ENCODE assay signal across 10 cellular contexts in the genomic region with DNA sequence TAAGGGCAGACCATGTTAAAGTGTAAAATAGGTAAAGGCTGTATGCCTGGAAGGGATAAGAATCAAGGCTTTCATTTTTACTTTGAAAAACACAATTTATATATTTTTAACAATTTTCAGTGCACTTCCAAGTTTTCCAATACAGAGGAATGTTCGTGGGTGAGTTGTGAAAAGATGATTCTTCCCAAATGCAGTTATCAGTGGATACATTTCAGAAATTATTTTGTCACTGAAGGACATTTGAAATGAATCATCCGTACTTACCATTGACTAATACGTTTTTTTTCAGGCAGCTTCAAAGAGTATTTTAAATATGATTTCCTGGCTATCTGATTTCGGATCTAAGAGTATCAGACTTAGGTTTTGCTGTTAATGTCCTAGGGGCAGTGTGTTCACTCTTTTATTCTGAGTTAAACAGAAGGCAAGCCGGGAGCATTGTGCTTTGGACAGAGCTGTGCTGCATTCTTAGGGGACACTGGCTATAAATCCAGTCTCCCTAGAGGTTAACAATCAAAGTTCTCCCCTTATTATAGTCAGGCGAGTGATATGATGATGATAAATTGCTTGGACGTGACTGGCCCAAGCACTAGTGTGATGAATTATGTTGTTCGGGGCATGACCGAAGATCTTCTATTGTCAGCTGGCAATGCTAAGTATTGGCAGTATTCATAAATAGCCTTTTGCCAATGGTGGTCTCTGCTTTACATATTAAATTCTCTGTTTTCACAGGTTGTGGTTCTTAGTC. TPM values are rescaled to one million over a fixed set of nuclear protein-coding genes. Genes with fewer than 3 reads are reported as not detected.
DNase-seq lines count a peak whose midpoint lies in the region; ATAC-seq and FAIRE-seq lines count a peak whose summit lies in the region.
"Had no signal": no experiment of that assay in that cellular context is flagged by ENCODE, and none has a peak within 500 bp of the region (broad histone marks: within the 10 kb centered on the region; RNA-seq: fewer than 3 reads in every experiment).

No MANE protein-coding gene starts in this region.

- in situ Hi-C loops in KBM-7 (cut with MboI; ENCODE audit: low pct_unique_long_range_greater_than_20kb, low sequenced_read_pairs) = no loop called here

- peak overlapping the region; percentile 66 for H3K4me3 Mint-ChIP-seq in stimulated activated naive CD8-positive, alpha-beta T cell treated with anti-CD3 and anti-CD28 coated beads, Interleukin-15, Interleukin-2, amounts not matched to agents 100 ng/mL and 50 ng/mL, for 24 hours
- peak overlapping the region; percentile 29 for H3K4me3 Mint-ChIP-seq in activated naive CD8-positive, alpha-beta T cell treated with anti-CD3 and anti-CD28 coated beads for 36 hours
- H3K4me3 Mint-ChIP-seq: neural progenitor cell had no signal

- DNase-seq in stimulated activated naive CD8-positive, alpha-beta T cell treated with anti-CD3 and anti-CD28 coated beads, Interleukin-15, Interleukin-2, amounts not matched to agents 100 U/mL and 50 U/mL, for 24 hours = no peak
- no peak for DNase-seq in activated naive CD8-positive, alpha-beta T cell treated with anti-CD3 and anti-CD28 coated beads for 36 hours
- DNase-seq in SHP77 (lab: John Stamatoyannopoulos, UW) (no peak), KBM-7 (no peak)
- DNase-seq in central memory CD4-positive, alpha-beta T cell = no peak

- no peak for ATAC-seq in stimulated activated naive CD8-positive, alpha-beta T cell treated with anti-CD3 and anti-CD28 coated beads, Interleukin-15, Interleukin-2, amounts not matched to agents 100 U/mL and 50 U/mL, for 24 hours
- no peak for ATAC-seq in HG02798 (IDR thresholded peaks at IDR 0.05; ENCODE audit: poor library complexity, unreplicated experiment)

- peaks cover 71% of the 10 kb centered on the region for H3K36me3 Mint-ChIP-seq in stimulated activated naive CD8-positive, alpha-beta T cell treated with anti-CD3 and anti-CD28 coated beads, Interleukin-15, Interleukin-2, amounts not matched to agents 100 ng/mL and 50 ng/mL, for 24 hours (ENCODE audit: low read depth)
- peaks cover 61% of the 10 kb centered on the region for H3K36me3 Mint-ChIP-seq in activated naive CD8-positive, alpha-beta T cell treated with anti-CD3 and anti-CD28 coated beads for 36 hours
- H3K36me3 Mint-ChIP-seq: neural progenitor cell had no signal

- peaks cover 54% of the 10 kb centered on the region for H3K4me1 Mint-ChIP-seq in stimulated activated naive CD8-positive, alpha-beta T cell treated with anti-CD3 and anti-CD28 coated beads, Interleukin-15, Interleukin-2, amounts not matched to agents 100 ng/mL and 50 ng/mL, for 24 hours (ENCODE audit: low read depth)
- peaks cover 50% of the 10 kb centered on the region for H3K4me1 Mint-ChIP-seq in activated naive CD8-positive, alpha-beta T cell treated with anti-CD3 and anti-CD28 coated beads for 36 hours

- peak overlapping the region; percentile 74 for H3K27ac Mint-ChIP-seq in stimulated activated naive CD8-positive, alpha-beta T cell treated with anti-CD3 and anti-CD28 coated beads, Interleukin-15, Interleukin-2, amounts not matched to agents 100 ng/mL and 50 ng/mL, for 24 hours
- peak overlapping the region; percentile 51 for H3K27ac Mint-ChIP-seq in activated naive CD8-positive, alpha-beta T cell treated with anti-CD3 and anti-CD28 coated beads for 36 hours
- H3K27ac Mint-ChIP-seq: neural progenitor cell had no signal

- no peaks in the 10 kb centered on the region for H3K27me3 Mint-ChIP-seq in stimulated activated naive CD8-positive, alpha-beta T cell treated with anti-CD3 and anti-CD28 coated beads, Interleukin-15, Interleukin-2, amounts not matched to agents 100 ng/mL and 50 ng/mL, for 24 hours
- no peaks in the 10 kb centered on the region for H3K27me3 Mint-ChIP-seq in activated naive CD8-positive, alpha-beta T cell treated with anti-CD3 and anti-CD28 coated beads for 36 hours

- H3K9me3 Mint-ChIP-seq in stimulated activated naive CD8-positive, alpha-beta T cell treated with anti-CD3 and anti-CD28 coated beads, Interleukin-15, Interleukin-2, amounts not matched to agents 100 ng/mL and 50 ng/mL, for 24 hours = no peaks in the 10 kb centered on the region
- H3K9me3 Mint-ChIP-seq in activated naive CD8-positive, alpha-beta T cell treated with anti-CD3 and anti-CD28 coated beads for 36 hours = no peaks in the 10 kb centered on the region
- H3K9me3 Mint-ChIP-seq: neural progenitor cell had no signal

- peak; percentile 51 for FAIRE-seq in islet of Langerhans (lab: Jason Lieb, UNC)
- FAIRE-seq: D721Med had no signal

RNA-seq across cellular contexts. Expression of a gene that starts 4.5 kb away (rescaled TPM):
- total RNA-seq in activated naive CD8-positive, alpha-beta T cell treated with anti-CD3 and anti-CD28 coated beads for 36 hours = 10 to 100 TPM; 22.9 to 28.0 TPM
